ENCODE assay signal across 8 cellular contexts in genomic region chr15:48962662-48963523, GRCh38. TPM values are rescaled to one million over a fixed set of nuclear protein-coding genes. Genes with fewer than 3 reads are reported as not detected.
DNase-seq lines count a peak whose midpoint lies in the region; ATAC-seq, FAIRE-seq and TF ChIP-seq lines count a peak whose summit lies in the region.

No MANE protein-coding gene starts in this region.

- H3K27me3 ChIP-seq in K562 (ENCODE audit: control insufficient read depth in 2 of 2, insufficient read depth in 2 of 2, low read length in 2 of 2) (peaks cover 35 to 50% of the 10 kb centered on the region in 2 experiments), skeletal muscle tissue (ENCODE audit: control insufficient read depth in 3 of 3, insufficient read depth in 3 of 3, low read length in 3 of 3) (peaks cover 0 to 4% (median 2%) of the 10 kb centered on the region in 3 donors)

- no peak for FAIRE-seq in K562 (lab: Jason Lieb, UNC)

- H3K9me3 ChIP-seq in K562 (replicated peaks; ENCODE audit: control insufficient read depth, insufficient read depth, low read depth, low read length): no peaks in the 10 kb centered on the region
- H3K9me3 ChIP-seq in skeletal muscle tissue (ENCODE audit: control insufficient read depth in 3 of 3, low read length in 3 of 3): no peaks in the 10 kb centered on the region

- TF ChIP-seq EP300 in K562 (IDR thresholded peaks at IDR 0.05; ENCODE audit: low read length): no peak

- intact Hi-C loops in K562 (cut with micrococcal nuclease): no loop called here

- DNase-seq in EH (ENCODE audit: low read depth): peak; percentile 71
- DNase-seq in M059J (ENCODE audit: low read depth): peak; percentile 64
- DNase-seq in K562 (ENCODE audit: extremely low read depth in 1 of 4, low spot score in 3 of 4): no peak
- DNase-seq in iPS-NIHi7 (ENCODE audit: extremely low spot score): peak; percentile 37
- DNase-seq in HT-29 (ENCODE audit: low spot score): no peak
- no peak for DNase-seq in GM19240 (ENCODE audit: insufficient read length, low spot score)

- POLR2A ChIA-PET in K562 (lab: Yijun Ruan, JAX): interaction anchor here (0.7 to 3.2 kb wide), 2 partner anchors 13 to 438 kb away, joined by 3 to 12 read pairs; no protein-coding TSS in a partner anchor

- H3K9ac ChIP-seq in K562 (ENCODE audit: insufficient read depth in 1 of 2, low read depth in 2 of 2, low read length in 2 of 2) (peak overlapping the region in 1 of 2 experiments; percentile 64; a peak in 1 of 4 replicates), skeletal muscle tissue (ENCODE audit: low read depth in 1 of 3, low read length in 3 of 3) (peak overlapping the region; percentile 48 to 79 (median 58))

- CTCF ChIA-PET in K562 (lab: Yijun Ruan, JAX; ENCODE audit: low intra/inter-chr PET ratio): no interaction called here

- H3K4me2 ChIP-seq in K562 (ENCODE audit: insufficient read depth, low read length): peak overlapping the region; percentile 66

- peaks cover 4 to 12% of the 10 kb centered on the region in 2 experiments; a peak in 4 of 5 replicates for H3K4me1 ChIP-seq in K562 (replicated peaks in 1 of 2; ENCODE audit: control insufficient read depth in 2 of 2, insufficient read depth in 2 of 2, low read length in 2 of 2)
- peaks cover 21 to 23% (median 21%) of the 10 kb centered on the region in 3 donors for H3K4me1 ChIP-seq in skeletal muscle tissue (ENCODE audit: control insufficient read depth in 3 of 3, insufficient read depth in 3 of 3, low read length in 3 of 3)

- H3K4me3 ChIP-seq in K562 (peak overlapping the region; percentile 16; the same call in 1 of the 2 replicates), skeletal muscle tissue (ENCODE audit: low read length in 3 of 3) (peak overlapping the region; percentile 75 to 77 (median 76))

- ATAC-seq in K562 (peak; percentile 50), GM18873 (IDR thresholded peaks at IDR 0.05; ENCODE audit: low FRiP score, unreplicated experiment) (no peak)

- no TSS peak for BruUV-seq in K562 (replicated peaks; lab: Mats Ljungman, UMichigan)

- no peaks in the 10 kb centered on the region for H3K9me1 ChIP-seq in K562 (ENCODE audit: control insufficient read depth, insufficient read depth, low read length)

- H3K36me3 ChIP-seq in K562 (ENCODE audit: control insufficient read depth, insufficient read depth, low read length) (no peaks in the 10 kb centered on the region), skeletal muscle tissue (ENCODE audit: control insufficient read depth in 3 of 3, insufficient read depth in 3 of 3, low read length in 3 of 3) (no peaks in the 10 kb centered on the region)

- no peak for TF ChIP-seq RAD21 in K562 (CRISPR knock-in tag; conservative IDR thresholded peaks at IDR 0.05 in 1 of 2, IDR thresholded peaks at IDR 0.05 in 1 of 2)

- no peak overlapping the region for H3K27ac ChIP-seq in K562 (ENCODE audit: extremely low read depth, low read depth, low read length)
- no peak overlapping the region for H3K27ac ChIP-seq in skeletal muscle tissue (ENCODE audit: low read depth, low read length)

- no peaks in the 10 kb centered on the region for H4K20me1 ChIP-seq in K562 (replicated peaks; ENCODE audit: control insufficient read depth, insufficient read depth, low read length)

- no peaks in the 10 kb centered on the region for H3K79me2 ChIP-seq in K562 (ENCODE audit: control insufficient read depth, insufficient read depth, low read length)

- in situ Hi-C loops in K562 (cut with MboI): loop anchor here (5.0 kb wide), 1 partner anchor 96 kb away; no protein-coding TSS in a partner anchor

- no peak for TF ChIP-seq POLR2A in K562 (conservative IDR thresholded peaks at IDR 0.05)

- TF ChIP-seq CTCF in K562 (IDR thresholded peaks at IDR 0.05 in 2 of 3, conservative IDR thresholded peaks at IDR 0.05 in 1 of 3; ENCODE audit: insufficient read depth in 2 of 3, low read depth in 1 of 3, low read length in 3 of 3): no peak

- WGBS in K562 (ENCODE audit: insufficient coverage, low coverage, missing lambda C conversion rate): 11% methylated on average over 51 of the region's 54 CpGs

- H2AFZ ChIP-seq in K562 (ENCODE audit: low read depth, low read length): peak overlapping the region; percentile 60; the same call in 1 of the 2 replicates

TF ChIP-seq in K562, 482 proteins besides CTCF, POLR2A, EP300 and RAD21:
- TF ChIP-seq CBX5 (IDR thresholded peaks at IDR 0.05; ENCODE audit: borderline replicate concordance, low read depth) (no peak), RBM14 (IDR thresholded peaks at IDR 0.05; ENCODE audit: borderline replicate concordance, insufficient read depth, low read depth, low read length) (no peak), ZNF140 (CRISPR knock-in tag; IDR thresholded peaks at IDR 0.05) (no peak), DNMT1 (IDR thresholded peaks at IDR 0.05) (no peak), SMAD4 (CRISPR knock-in tag; conservative IDR thresholded peaks at IDR 0.05) (no peak)

RNA-seq across cellular contexts. Expression of gene SHC4, which starts 0.8 kb away (rescaled TPM):
- total RNA-seq in M059J (2014; rRNA removed; shearing (Covaris generic)): 1.0 and 1.5 TPM in 2 replicates
- 2.0 and 3.6 TPM in 2 replicates for total RNA-seq in K562 (2011; cell fraction: chromatin; rRNA removed; ENCODE audit: low replicate concordance)
- 1.4 and 2.0 TPM in 2 replicates for total RNA-seq in K562 (2011; cell fraction: nucleolus; rRNA removed)
- 2.9 and 3.5 TPM in 2 replicates for total RNA-seq in K562 (2011; cell fraction: nucleoplasm; rRNA removed)
- 0.24 and 0.73 TPM in 2 replicates for total RNA-seq in K562 (2014; rRNA removed)
- total RNA-seq in K562 (2014; rRNA removed; fragmentation: Illumina TruSeq; extraction: Trizol): 0.55 and 0.89 TPM in 2 replicates
- total RNA-seq in K562 (2015; rRNA removed; fragmentation: Illumina TruSeq; extraction: Trizol): 0.45 and 0.69 TPM in 2 replicates
- total RNA-seq in K562 (2021): 0.40 and 0.51 TPM in 2 replicates
- 1.2 and 1.6 TPM in 2 replicates for polyA plus RNA-seq in K562 (2011; rRNA removed)
- polyA plus RNA-seq in K562 (2011; cell fraction: cytosol; rRNA removed): 0.42 and 0.96 TPM in 2 replicates
- polyA plus RNA-seq in K562 (2011; cell fraction: nucleus; rRNA removed): 4.1 and 4.8 TPM in 2 replicates
- polyA plus RNA-seq in K562 (2012): 0.70 and 0.73 TPM in 2 replicates
- polyA plus RNA-seq in K562 (2014; fragmentation: Illumina TruSeq; extraction: Trizol): 0.43 and 0.89 TPM in 2 replicates
- polyA plus RNA-seq in K562 (2014; fragmentation: Nextera tagmentation; extraction: Ambion mirVana): 1 to 10 TPM in 1 of 2 experiments, under 1 TPM in 1; 0.67 to 1.0 TPM
- 0.52 and 1.1 TPM in 2 replicates for polyA plus RNA-seq in K562 (2014; rRNA removed)
- polyA minus RNA-seq in K562 (2011; rRNA and poly(A)+ RNA removed): 2.6 and 3.5 TPM in 2 replicates
- polyA minus RNA-seq in K562 (2011; cell fraction: cytosol; rRNA and poly(A)+ RNA removed): not detected in 2 replicates
- polyA minus RNA-seq in K562 (2011; cell fraction: nucleus; rRNA and poly(A)+ RNA removed): 1.5 and 4.1 TPM in 2 replicates
- total RNA-seq in skeletal muscle tissue: 2.1 TPM
- total RNA-seq in HT-29 (2014; rRNA removed; shearing (Covaris generic)): not detected in 2 replicates

Comparison
In these comparisons a context has a peak if more than half of its experiments do, and no peak if none do; other contexts are left out.
1. DNase-seq: peak in EH (single experiment), M059J (single experiment) and iPS-NIHi7 (single experiment); none in K562 (0 of 4), HT-29 (single experiment) and GM19240 (single experiment).